In genomic region chr10:88565072-88565471, GRCh38 we compare ENCODE assay signal across 8 cellular contexts. TPM values are rescaled to one million over a fixed set of nuclear protein-coding genes. Genes with fewer than 3 reads are reported as not detected.
DNase-seq lines count a peak whose midpoint lies in the region; ATAC-seq, FAIRE-seq and TF ChIP-seq lines count a peak whose summit lies in the region.

No MANE protein-coding gene starts in this region.

- no peak for TF ChIP-seq POLR2A in GM12891 (IDR thresholded peaks at IDR 0.05; ENCODE audit: low read depth, low read length)

- no peak for FAIRE-seq in GM12891 (lab: Jason Lieb, UNC)

- DNase-seq in NCI-H510A treated with DMSO at 0.1 percent for 48 hours (lab: John Stamatoyannopoulos, UW) (peak; percentile 5), NCI-H510A (lab: John Stamatoyannopoulos, UW) (no peak), NCI-H1694 treated with DMSO at 0.1 percent for 48 hours (lab: John Stamatoyannopoulos, UW) (peak; percentile 26), chondrocyte (ENCODE audit: low spot score) (no peak), neural crest cell (ENCODE audit: low read depth, low spot score) (no peak), GM12891 (ENCODE audit: insufficient read length, low spot score) (no peak), NCI-H187 treated with DMSO at 0.1 percent for 48 hours (lab: John Stamatoyannopoulos, UW) (no peak)

- no peak for ATAC-seq in HG02642 (IDR thresholded peaks at IDR 0.05; ENCODE audit: poor library complexity, unreplicated experiment)

- H3K9me3 Mint-ChIP-seq in chondrocyte (ENCODE audit: low read depth) (no peaks in the 10 kb centered on the region), neural crest cell (no peaks in the 10 kb centered on the region)

- H3K36me3 Mint-ChIP-seq in chondrocyte (ENCODE audit: low read depth) (peaks cover 2% of the 10 kb centered on the region), neural crest cell (ENCODE audit: low read depth) (no peaks in the 10 kb centered on the region)

- H3K27ac Mint-ChIP-seq in chondrocyte (ENCODE audit: unreplicated experiment) (no peak overlapping the region), neural crest cell (ENCODE audit: unreplicated experiment) (no peak overlapping the region)

- H3K27me3 Mint-ChIP-seq in chondrocyte (ENCODE audit: low read depth) (no peaks in the 10 kb centered on the region), neural crest cell (ENCODE audit: low read depth) (peaks cover 6% of the 10 kb centered on the region)

- TF ChIP-seq CTCF in chondrocyte (IDR thresholded peaks at IDR 0.05) (peak; percentile 86), neural crest cell (conservative IDR thresholded peaks at IDR 0.05) (peak; percentile 66)

- H3K4me3 Mint-ChIP-seq in chondrocyte (ENCODE audit: unreplicated experiment) (no peak overlapping the region), neural crest cell (no peak overlapping the region)

- H3K4me1 Mint-ChIP-seq in chondrocyte (ENCODE audit: low read depth) = peaks cover 4% of the 10 kb centered on the region
- H3K4me1 Mint-ChIP-seq in neural crest cell = no peaks in the 10 kb centered on the region

TF ChIP-seq in GM12891, 5 proteins besides CTCF, POLR2A, EP300 and RAD21:
- TF ChIP-seq PAX5 (IDR thresholded peaks at IDR 0.05; ENCODE audit: insufficient read depth, low read length, severe bottlenecking) = no peak
- TF ChIP-seq POU2F2 (IDR thresholded peaks at IDR 0.05; ENCODE audit: low read depth, low read length) = no peak
- TF ChIP-seq POLR2AphosphoS5 (IDR thresholded peaks at IDR 0.05; ENCODE audit: low read depth, low read length) = no peak
- no peak for TF ChIP-seq SPI1 (IDR thresholded peaks at IDR 0.05; ENCODE audit: low read depth, low read length)
- no peak for TF ChIP-seq TAF1 (IDR thresholded peaks at IDR 0.05; ENCODE audit: low read depth, low read length)

RNA-seq across cellular contexts. Expression of gene RNLS, which starts 18.0 kb away (rescaled TPM):
- 5.1 to 5.8 TPM (median 5.3 TPM) in 3 replicates for total RNA-seq in chondrocyte
- total RNA-seq in neural crest cell = 3.3 and 3.8 TPM in 2 replicates
- 4.9 TPM for polyA plus RNA-seq in GM12891 (2012; ENCODE audit: low read depth, missing spikeins)

RNA-seq across cellular contexts. Expression of gene LIPJ, which starts 21.5 kb away (rescaled TPM):
- total RNA-seq in chondrocyte (not detected in 3 replicates), neural crest cell (not detected in 2 replicates)
- polyA plus RNA-seq in GM12891 (2012; ENCODE audit: low read depth, missing spikeins) = not detected

Comparison
In these comparisons a context has a peak if more than half of its experiments do, and no peak if none do; other contexts are left out.
1. DNase-seq: peak in NCI-H510A treated with DMSO at 0.1 percent for 48 hours (single experiment) and NCI-H1694 treated with DMSO at 0.1 percent for 48 hours (single experiment); none in NCI-H510A (single experiment), chondrocyte (single experiment), neural crest cell (single experiment), GM12891 (single experiment) and NCI-H187 treated with DMSO at 0.1 percent for 48 hours (single experiment).